In the genomic region with DNA sequence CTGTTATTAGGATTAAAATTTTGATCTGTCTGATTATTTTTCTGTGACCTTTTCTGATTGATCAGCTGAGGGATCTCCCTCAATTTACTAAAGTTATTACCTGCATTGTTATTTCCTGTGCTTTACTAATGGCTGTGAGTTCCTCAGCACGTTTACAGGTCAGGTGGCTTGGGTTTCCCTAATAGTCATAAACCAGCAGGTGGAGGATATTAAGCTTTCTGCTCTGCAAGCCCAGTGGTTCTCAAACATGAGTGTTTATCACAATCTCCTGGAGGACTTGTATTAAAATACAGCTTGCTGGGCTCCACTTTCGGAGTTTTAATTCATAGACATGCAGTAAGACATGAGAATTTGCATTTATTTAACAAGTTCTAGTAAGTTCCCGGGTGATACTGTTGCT, we compare ENCODE assay signal across 2 cellular contexts.
TF ChIP-seq lines count a peak whose summit lies in the region.

No MANE protein-coding gene starts in this region.

TF ChIP-seq in HEK293, 187 proteins besides CTCF, POLR2A, EP300 and RAD21:
- TF ChIP-seq ZBTB20 (tag by site-specific recombination; IDR thresholded peaks at IDR 0.05) (peak; percentile 90), ZNF302 (tag by site-specific recombination; IDR thresholded peaks at IDR 0.05; ENCODE audit: low read depth) (no peak), ZIC2 (tag by site-specific recombination; IDR thresholded peaks at IDR 0.05) (peak; percentile 42; the same call in 1 of the 2 replicates)
TF ChIP-seq in HEK293: peak in this region for 2.

TF ChIP-seq in H1, 55 proteins besides CTCF, POLR2A, EP300 and RAD21:
- TF ChIP-seq SRF (IDR thresholded peaks at IDR 0.05; ENCODE audit: low read depth, low read length) (no peak), GTF2F1 (IDR thresholded peaks at IDR 0.05; ENCODE audit: borderline replicate concordance, low read depth, low read length) (no peak), KDM1A (IDR thresholded peaks at IDR 0.05; ENCODE audit: borderline replicate concordance, low read length) (no peak), YY1 (IDR thresholded peaks at IDR 0.05; ENCODE audit: low read depth, low read length) (no peak), BACH1 (IDR thresholded peaks at IDR 0.05; ENCODE audit: low read length) (no peak), CTBP2 (IDR thresholded peaks at IDR 0.05; ENCODE audit: borderline replicate concordance, insufficient read depth, insufficient read length, low read length) (no peak), CREB1 (IDR thresholded peaks at IDR 0.05) (no peak), NRF1 (IDR thresholded peaks at IDR 0.05; ENCODE audit: low read depth, low read length) (no peak), HDAC6 (IDR thresholded peaks at IDR 0.05; ENCODE audit: low read depth, low read length) (no peak), TEAD4 (IDR thresholded peaks at IDR 0.05; ENCODE audit: low read depth, low read length) (no peak), ASH2L (IDR thresholded peaks at IDR 0.05; ENCODE audit: low read length) (no peak), GABPA (IDR thresholded peaks at IDR 0.05; ENCODE audit: borderline replicate concordance, insufficient read depth, low read length) (no peak), SP2 (IDR thresholded peaks at IDR 0.05; ENCODE audit: low read length) (no peak), RFX5 (IDR thresholded peaks at IDR 0.05; ENCODE audit: borderline replicate concordance, low read depth, low read length) (no peak)
